18 cellular contexts compared by ENCODE assay signal in genomic region chr6:130189691-130190459, GRCh38.
"Had no signal": no experiment of that assay in that cellular context is flagged by ENCODE, and none has a peak within 500 bp of the region (broad histone marks: within the 10 kb centered on the region; RNA-seq: fewer than 3 reads in every experiment).

No MANE protein-coding gene starts in this region.

- H3K27me3 Mint-ChIP-seq: activated CD4-positive, alpha-beta T cell treated with anti-CD3 and anti-CD28 coated beads, Interleukin-2, amount 10 ng/mL, durations not matched to agents 24 days and 14 days; activated T-cell treated with anti-CD3 and anti-CD28 coated beads, Interleukin-2, amount 50 U/mL, for 24 hours had no signal

- H3K9me3 ChIP-seq: psoas muscle, spleen, suprapubic skin, upper lobe of left lung had no signal

- DNase-seq: activated CD4-positive, alpha-beta T cell treated with anti-CD3 and anti-CD28 coated beads, Interleukin-2, amount 10 ng/mL, durations not matched to agents 24 days and 14 days; activated effector memory CD4-positive, alpha-beta T cell treated with anti-CD3 and anti-CD28 coated beads, Interleukin-2, amount 50 U/mL, for 16 hours; activated T-cell treated with anti-CD3 and anti-CD28 coated beads, Interleukin-2, amount 50 U/mL, for 24 hours; central memory CD4-positive, alpha-beta T cell; cortex of kidney; effector CD8-positive, alpha-beta T cell; hippocampal formation; psoas muscle; spleen; stimulated activated CD4-positive, alpha-beta T cell treated with anti-CD3 and anti-CD28 coated beads, Interleukin-1b, Interleukin-23, amount 100 ng/mL, for 48 hours; upper lobe of left lung had no signal

- H3K27me3 ChIP-seq: spleen, suprapubic skin, upper lobe of left lung had no signal

- H3K4me1 Mint-ChIP-seq: nephron had no signal

- H3K27ac Mint-ChIP-seq: activated CD4-positive, alpha-beta T cell treated with anti-CD3 and anti-CD28 coated beads, Interleukin-2, amount 10 ng/mL, durations not matched to agents 24 days and 14 days; activated T-cell treated with anti-CD3 and anti-CD28 coated beads, Interleukin-2, amount 50 U/mL, for 24 hours; nephron; T-helper 1 cell treated with Interleukin-12 subunit alpha and Interleukin-12 subunit beta and Interleukin-4 antibody, amounts not matched to agents 30 μg/mL and 1 μg/mL, for 36 hours; WTC11 had no signal

- H3K4me1 ChIP-seq: psoas muscle, suprapubic skin, upper lobe of left lung had no signal

- H3K4me3 ChIP-seq: lung, psoas muscle, spleen, suprapubic skin, upper lobe of left lung had no signal

- H3K9me3 Mint-ChIP-seq: activated T-cell treated with anti-CD3 and anti-CD28 coated beads, Interleukin-2, amount 50 U/mL, for 24 hours had no signal

- ATAC-seq: psoas muscle, sciatic nerve, WTC11 had no signal

- H3K36me3 ChIP-seq: spleen, suprapubic skin, upper lobe of left lung had no signal

- H3K4me3 Mint-ChIP-seq: activated CD4-positive, alpha-beta T cell treated with anti-CD3 and anti-CD28 coated beads, Interleukin-2, amount 10 ng/mL, durations not matched to agents 24 days and 14 days; activated T-cell treated with anti-CD3 and anti-CD28 coated beads, Interleukin-2, amount 50 U/mL, for 24 hours; nephron; T-helper 1 cell treated with Interleukin-12 subunit alpha and Interleukin-12 subunit beta and Interleukin-4 antibody, amounts not matched to agents 30 μg/mL and 1 μg/mL, for 36 hours; WTC11 had no signal

- H3K27ac ChIP-seq: epithelial cell of prostate, psoas muscle, spleen, suprapubic skin, upper lobe of left lung had no signal
